1 cellular context compared by ENCODE assay signal in genomic region chr1:26734501-26735058, GRCh38.
TF ChIP-seq lines count a peak whose summit lies in the region.

No MANE protein-coding gene starts in this region.

TF ChIP-seq in HepG2, 621 proteins besides CTCF, POLR2A, EP300 and RAD21:
- no peak for TF ChIP-seq ZFP41 (CRISPR knock-in tag; IDR thresholded peaks at IDR 0.05; ENCODE audit: borderline replicate concordance)
- TF ChIP-seq, protein P1, sequence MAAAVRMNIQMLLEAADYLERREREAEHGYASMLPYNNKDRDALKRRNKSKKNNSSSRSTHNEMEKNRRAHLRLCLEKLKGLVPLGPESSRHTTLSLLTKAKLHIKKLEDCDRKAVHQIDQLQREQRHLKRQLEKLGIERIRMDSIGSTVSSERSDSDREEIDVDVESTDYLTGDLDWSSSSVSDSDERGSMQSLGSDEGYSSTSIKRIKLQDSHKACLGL (CRISPR knock-in tag; IDR thresholded peaks at IDR 0.05) = no peak
- no peak for TF ChIP-seq NR2F1 (CRISPR knock-in tag; IDR thresholded peaks at IDR 0.05)
- no peak for TF ChIP-seq PHF20 (CRISPR knock-in tag; IDR thresholded peaks at IDR 0.05)
- no peak for TF ChIP-seq ZBTB8A (CRISPR knock-in tag; IDR thresholded peaks at IDR 0.05; ENCODE audit: borderline replicate concordance, low read depth)
- no peak for TF ChIP-seq MTF1 (CRISPR knock-in tag; IDR thresholded peaks at IDR 0.05)
- no peak for TF ChIP-seq MAF1 (CRISPR knock-in tag; IDR thresholded peaks at IDR 0.05; ENCODE audit: borderline replicate concordance)
- TF ChIP-seq HDAC2 (CRISPR knock-in tag; IDR thresholded peaks at IDR 0.05) = no peak
- TF ChIP-seq CC2D1A (CRISPR knock-in tag; IDR thresholded peaks at IDR 0.05) = no peak
- TF ChIP-seq ZNF180 (CRISPR knock-in tag; IDR thresholded peaks at IDR 0.05; ENCODE audit: borderline replicate concordance, low read depth) = no peak
- TF ChIP-seq ZFAT (CRISPR knock-in tag; conservative IDR thresholded peaks at IDR 0.05) = no peak
- no peak for TF ChIP-seq KDM6A (CRISPR knock-in tag; IDR thresholded peaks at IDR 0.05; ENCODE audit: low read depth)
- no peak for TF ChIP-seq ZKSCAN8 (CRISPR knock-in tag; IDR thresholded peaks at IDR 0.05; ENCODE audit: borderline replicate concordance)
- no peak for TF ChIP-seq POLR2AphosphoS2 (IDR thresholded peaks at IDR 0.05; ENCODE audit: low read depth, low read length)
- no peak for TF ChIP-seq THYN1 (CRISPR knock-in tag; IDR thresholded peaks at IDR 0.05; ENCODE audit: borderline replicate concordance, low read depth)
- TF ChIP-seq ZNF569 (CRISPR knock-in tag; IDR thresholded peaks at IDR 0.05; ENCODE audit: borderline replicate concordance) = no peak
- no peak for TF ChIP-seq ZNF512 (CRISPR knock-in tag; IDR thresholded peaks at IDR 0.05)
- TF ChIP-seq ZNF441 (CRISPR knock-in tag; IDR thresholded peaks at IDR 0.05; ENCODE audit: borderline replicate concordance) = no peak
